In the genomic region with DNA sequence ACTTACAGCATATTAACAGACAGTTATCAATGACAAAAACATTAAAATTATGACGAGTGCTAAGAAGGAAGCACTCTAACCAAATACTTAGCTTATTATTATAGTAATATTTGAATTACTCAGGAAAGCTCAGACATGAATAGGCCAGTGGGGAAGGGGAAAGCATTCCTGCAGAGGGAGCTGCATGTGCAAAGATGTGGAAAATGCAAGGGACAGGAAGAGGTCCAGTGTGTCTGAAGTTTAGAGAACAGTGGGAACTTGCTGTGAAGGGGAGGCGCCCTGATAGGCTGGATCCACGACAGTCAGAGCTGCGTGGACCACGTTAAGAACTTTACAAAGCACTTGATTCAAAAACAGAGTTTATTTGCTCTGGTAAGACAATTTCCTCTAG, we compare ENCODE assay signal across 11 cellular contexts. TPM values are rescaled to one million over a fixed set of nuclear protein-coding genes. Genes with fewer than 3 reads are reported as not detected.
DNase-seq lines count a peak whose midpoint lies in the region; ATAC-seq, FAIRE-seq and TF ChIP-seq lines count a peak whose summit lies in the region.
"Had no signal": no experiment of that assay in that cellular context is flagged by ENCODE, and none has a peak within 500 bp of the region (broad histone marks: within the 10 kb centered on the region; RNA-seq: fewer than 3 reads in every experiment).

No MANE protein-coding gene starts in this region.

- no peaks in the 10 kb centered on the region; a peak in 2 of 5 replicates for H3K27me3 ChIP-seq in HepG2 (ENCODE audit: control insufficient read depth in 1 of 2, insufficient read depth in 2 of 2, low read length in 2 of 2)
- no peaks in the 10 kb centered on the region for H3K27me3 ChIP-seq in right lobe of liver
- peaks cover 22% of the 10 kb centered on the region for H3K27me3 ChIP-seq in iPS-20b (ENCODE audit: insufficient read depth, low read length)

- H3K4me3 ChIP-seq in HepG2 (replicated peaks in 1 of 3; ENCODE audit: insufficient read depth in 1 of 3, low read depth in 2 of 3, low read length in 3 of 3) = peak overlapping the region; percentile 66 to 86 (median 75); a peak in 5 of 6 replicates
- H3K4me3 ChIP-seq in right lobe of liver = no peak overlapping the region
- peak overlapping the region; percentile 88; the same call in 1 of the 2 replicates for H3K4me3 ChIP-seq in iPS-20b (ENCODE audit: low read length)

- peak; percentile 52 for FAIRE-seq in HepG2 (lab: Jason Lieb, UNC)

- CTCF ChIA-PET in HepG2 (lab: Yijun Ruan, JAX; ENCODE audit: low intra/inter-chr PET ratio, low total read pairs) = no interaction called here

- TF ChIP-seq CTCF in HepG2 (CRISPR knock-in tag; IDR thresholded peaks at IDR 0.05) = peak; percentile 68
- peak in 1 of 4 donors; percentile 8 for TF ChIP-seq CTCF in right lobe of liver (IDR thresholded peaks at IDR 0.05)

- no peak for TF ChIP-seq RAD21 in HepG2 (CRISPR knock-in tag; IDR thresholded peaks at IDR 0.05)

- H3K79me2 ChIP-seq in HepG2 (ENCODE audit: insufficient read depth, low read length) = peaks cover 17% of the 10 kb centered on the region

- TF ChIP-seq POLR2A in HepG2 (IDR thresholded peaks at IDR 0.05; ENCODE audit: insufficient read depth in 1 of 2, low read depth in 2 of 2, low read length in 2 of 2) (no peak), right lobe of liver (IDR thresholded peaks at IDR 0.05) (no peak)

- H3K9me3 ChIP-seq in HepG2 (ENCODE audit: low read length) (no peaks in the 10 kb centered on the region), right lobe of liver (no peaks in the 10 kb centered on the region), iPS-20b (ENCODE audit: insufficient read depth, low read depth, low read length) (no peaks in the 10 kb centered on the region)

- H3K27ac ChIP-seq in HepG2 (ENCODE audit: extremely low read length, insufficient read depth, low read length) (peak overlapping the region; percentile 78), right lobe of liver (no peak overlapping the region), iPS-20b (ENCODE audit: low read length) (no peak overlapping the region)

- DNase-seq in HepG2 (ENCODE audit: low spot score) (peak; percentile 44), right lobe of liver (no peak), RPMI7951 (ENCODE audit: low read depth) (peak; percentile 59), cerebellar nuclear complex (lab: John Stamatoyannopoulos, UW) (no peak), glomerular visceral epithelial cell (ENCODE audit: extremely low spot score) (no peak), mesenteric fat pad (ENCODE audit: low spot score) (no peak), left lobe of liver (ENCODE audit: low spot score) (no peak)
- DNase-seq: activated CD4-positive, alpha-beta T cell treated with anti-CD3 and anti-CD28 coated beads, Interleukin-2, amount 50 U/mL, for 4 hours; HFFc6; NCI-H1105 had no signal

- intact Hi-C loops in HepG2 (cut with micrococcal nuclease; ENCODE audit: unreplicated experiment) (loop anchor here (5.0 to 10.0 kb wide), 2 partner anchors 61 to 539 kb away; partner anchors contain the start of genes CCDC191 and QTRT2), right lobe of liver (cut with DNase I) (no loop called here)

- peak overlapping the region; percentile 52 for H2AFZ ChIP-seq in HepG2 (ENCODE audit: low read length)

- H3K4me1 ChIP-seq in HepG2 (ENCODE audit: insufficient read depth, low read length) = peaks cover 28% of the 10 kb centered on the region
- peaks cover 0 to 12% (median 3%) of the 10 kb centered on the region in 4 donors for H3K4me1 ChIP-seq in right lobe of liver
- H3K4me1 ChIP-seq in iPS-20b (ENCODE audit: insufficient read depth, low read length) = peaks cover 7% of the 10 kb centered on the region; the same call in 1 of the 2 replicates

- in situ Hi-C loops in HepG2 (cut with HindIII; ENCODE audit: extremely low pct_ligation_motif_present, low pct_unique_long_range_greater_than_20kb) = no loop called here

- 7% methylated on average over 5 of the region's 5 CpGs for WGBS in HepG2 (ENCODE audit: low lambda C conversion rate)
- WGBS in right lobe of liver (ENCODE audit: insufficient coverage, low coverage, low lambda C conversion rate, missing lambda C conversion rate) = 33% methylated on average over 5 of the region's 5 CpGs

- POLR2A ChIA-PET in HepG2 (lab: Yijun Ruan, JAX) = interaction anchor here (0.7 to 2.3 kb wide), 5 partner anchors 9 to 147 kb away, joined by 3 to 19 read pairs (median 5); no protein-coding TSS in a partner anchor

- no peaks in the 10 kb centered on the region for H4K20me1 ChIP-seq in HepG2 (ENCODE audit: insufficient read depth, low read length)

- H3K9ac ChIP-seq in HepG2 (ENCODE audit: insufficient read depth, low read depth, low read length) (peak overlapping the region; percentile 75), iPS-20b (ENCODE audit: low read depth, low read length) (no peak overlapping the region)

- BruUV-seq in HepG2 (replicated peaks; lab: Mats Ljungman, UMichigan) = no TSS peak

- no peak for TF ChIP-seq EP300 in HepG2 (IDR thresholded peaks at IDR 0.05; ENCODE audit: low read depth in 2 of 2, low read length in 2 of 2)
- TF ChIP-seq EP300 in HepG2 (CRISPR knock-in tag; IDR thresholded peaks at IDR 0.05; ENCODE audit: borderline replicate concordance) = no peak

- peak; percentile 46 for ATAC-seq in HepG2
- no peak for ATAC-seq in right lobe of liver
- ATAC-seq in left lobe of liver = no peak

- H3K36me3 ChIP-seq in HepG2 (replicated peaks in 1 of 2; ENCODE audit: control insufficient read depth in 1 of 2, insufficient read depth in 2 of 2, low read length in 2 of 2) = no peaks in the 10 kb centered on the region
- H3K36me3 ChIP-seq in right lobe of liver = no peaks in the 10 kb centered on the region
- no peaks in the 10 kb centered on the region for H3K36me3 ChIP-seq in iPS-20b (ENCODE audit: insufficient read depth, low read depth, low read length)

- peak overlapping the region; percentile 91 for H3K4me2 ChIP-seq in HepG2 (ENCODE audit: low read depth, low read length)

TF ChIP-seq in HepG2, 621 proteins besides CTCF, POLR2A, EP300 and RAD21 (continues in another document):
- TF ChIP-seq SP4 (CRISPR knock-in tag; IDR thresholded peaks at IDR 0.05) = no peak
- TF ChIP-seq NR2F2 (IDR thresholded peaks at IDR 0.05; ENCODE audit: borderline replicate concordance, low read depth) = no peak

RNA-seq across cellular contexts. Expression of gene SPICE1, which starts 1.2 kb away (rescaled TPM):
- 11.8 and 11.9 TPM in 2 replicates for total RNA-seq in HepG2 (2016; rRNA removed; fragmentation: Illumina TruSeq; extraction: Trizol)
- 21.2 and 21.9 TPM in 2 replicates for total RNA-seq in HepG2 (2016; cell fraction: cytosol; rRNA removed; fragmentation: Illumina TruSeq; extraction: Trizol; ENCODE audit: low read depth)
- 10.0 and 10.2 TPM in 2 replicates for total RNA-seq in HepG2 (2016; cell fraction: insoluble cytoplasmic fraction; rRNA removed; fragmentation: Illumina TruSeq; extraction: Trizol)
- total RNA-seq in HepG2 (2016; cell fraction: membrane; rRNA removed; fragmentation: Illumina TruSeq; extraction: Trizol) = 6.4 and 7.6 TPM in 2 replicates
- 21.7 and 24.8 TPM in 2 replicates for total RNA-seq in HepG2 (2016; cell fraction: nucleus; rRNA removed; fragmentation: Illumina TruSeq; extraction: Trizol)
- 2.4 and 2.8 TPM in 2 replicates for polyA plus RNA-seq in HepG2 (2011; rRNA removed)
- 1.3 TPM in 2 replicates for polyA plus RNA-seq in HepG2 (2011; cell fraction: cytosol; rRNA removed)
- polyA plus RNA-seq in HepG2 (2011; cell fraction: nucleus; rRNA removed) = 6.3 and 6.5 TPM in 2 replicates
- 1.8 and 2.8 TPM in 2 replicates for polyA plus RNA-seq in HepG2 (2012)
- 0.20 and 0.35 TPM in 2 replicates for polyA plus RNA-seq in HepG2 (2016; cell fraction: cytosol; fragmentation: Illumina TruSeq; extraction: Trizol; ENCODE audit: low read depth)
- polyA plus RNA-seq in HepG2 (2016; cell fraction: insoluble cytoplasmic fraction; fragmentation: Illumina TruSeq; extraction: Trizol; ENCODE audit: low read depth) = 5.4 and 7.2 TPM in 2 replicates
- 0.58 and 0.80 TPM in 2 replicates for polyA plus RNA-seq in HepG2 (2016; cell fraction: membrane; fragmentation: Illumina TruSeq; extraction: Trizol; ENCODE audit: low read depth)
- 11.1 and 14.6 TPM in 2 replicates for polyA plus RNA-seq in HepG2 (2016; cell fraction: nucleus; fragmentation: Illumina TruSeq; extraction: Trizol; ENCODE audit: insufficient read depth, low read depth)
- 2.4 and 6.1 TPM in 2 replicates for polyA minus RNA-seq in HepG2 (2011; rRNA and poly(A)+ RNA removed; ENCODE audit: low replicate concordance)
- 3.6 and 4.1 TPM in 2 replicates for polyA minus RNA-seq in HepG2 (2011; cell fraction: cytosol; rRNA and poly(A)+ RNA removed)
- polyA minus RNA-seq in HepG2 (2011; cell fraction: nucleus; rRNA and poly(A)+ RNA removed) = 39.5 and 51.1 TPM in 2 replicates
- 10 to 100 TPM in 2 of 6 experiments, 1 to 10 TPM in 4; 4.6 to 16.0 (median 8.2) TPM for total RNA-seq in right lobe of liver
- total RNA-seq in RPMI7951 (2014; rRNA removed; shearing (Covaris generic)) = 12.8 and 17.7 TPM in 2 replicates
- 9.9 TPM for total RNA-seq in mesenteric fat pad
- 6.0 TPM for total RNA-seq in left lobe of liver

RNA-seq across cellular contexts. Expression of gene SIDT1, which starts 16.2 kb away (rescaled TPM):
- total RNA-seq in HepG2 (2016; rRNA removed; fragmentation: Illumina TruSeq; extraction: Trizol) (0.07 TPM in 1 of 2 replicates, not detected in the other), right lobe of liver (under 1 TPM; 0.25 to 0.53 (median 0.35) TPM), mesenteric fat pad (1.5 TPM), left lobe of liver (0.55 TPM)
- total RNA-seq in HepG2 (2016; cell fraction: cytosol; rRNA removed; fragmentation: Illumina TruSeq; extraction: Trizol; ENCODE audit: low read depth) = not detected in 2 replicates
- total RNA-seq in HepG2 (2016; cell fraction: insoluble cytoplasmic fraction; rRNA removed; fragmentation: Illumina TruSeq; extraction: Trizol) = 0.13 and 0.22 TPM in 2 replicates
- total RNA-seq in HepG2 (2016; cell fraction: membrane; rRNA removed; fragmentation: Illumina TruSeq; extraction: Trizol) = not detected in 2 replicates
- total RNA-seq in HepG2 (2016; cell fraction: nucleus; rRNA removed; fragmentation: Illumina TruSeq; extraction: Trizol) = 0.19 and 0.37 TPM in 2 replicates
- polyA plus RNA-seq in HepG2 (2011; rRNA removed) = 0.07 TPM in 1 of 2 replicates, not detected in the other
- 0.04 and 0.05 TPM in 2 replicates for polyA plus RNA-seq in HepG2 (2011; cell fraction: cytosol; rRNA removed)
- 0.05 and 0.32 TPM in 2 replicates for polyA plus RNA-seq in HepG2 (2011; cell fraction: nucleus; rRNA removed)
- polyA plus RNA-seq in HepG2 (2012) = 0.03 TPM in 1 of 2 replicates, not detected in the other
- not detected in 2 replicates for polyA plus RNA-seq in HepG2 (2016; cell fraction: cytosol; fragmentation: Illumina TruSeq; extraction: Trizol; ENCODE audit: low read depth)
- not detected in 2 replicates for polyA plus RNA-seq in HepG2 (2016; cell fraction: insoluble cytoplasmic fraction; fragmentation: Illumina TruSeq; extraction: Trizol; ENCODE audit: low read depth)
- polyA plus RNA-seq in HepG2 (2016; cell fraction: membrane; fragmentation: Illumina TruSeq; extraction: Trizol; ENCODE audit: low read depth) = not detected in 2 replicates
- polyA plus RNA-seq in HepG2 (2016; cell fraction: nucleus; fragmentation: Illumina TruSeq; extraction: Trizol; ENCODE audit: insufficient read depth, low read depth) = 1.4 TPM in 1 of 2 replicates, not detected in the other
- 1.4 TPM in 1 of 2 replicates, not detected in the other for polyA minus RNA-seq in HepG2 (2011; rRNA and poly(A)+ RNA removed; ENCODE audit: low replicate concordance)
- 0.20 TPM in 1 of 2 replicates, not detected in the other for polyA minus RNA-seq in HepG2 (2011; cell fraction: cytosol; rRNA and poly(A)+ RNA removed)
- polyA minus RNA-seq in HepG2 (2011; cell fraction: nucleus; rRNA and poly(A)+ RNA removed) = not detected in 2 replicates
- under 0.01 TPM in 1 of 2 replicates, not detected in the other for total RNA-seq in RPMI7951 (2014; rRNA removed; shearing (Covaris generic))
- total RNA-seq: HFFc6 had no signal

Comparison
In these comparisons a context has a peak if more than half of its experiments do, and no peak if none do; other contexts are left out.
1. DNase-seq: peak in HepG2 (single experiment) and RPMI7951 (single experiment); none in right lobe of liver (0 of 3), cerebellar nuclear complex (0 of 2), glomerular visceral epithelial cell (single experiment), mesenteric fat pad (single experiment) and left lobe of liver (single experiment).
2. H3K4me3 ChIP-seq: peak in HepG2 (3 of 3) and iPS-20b (single experiment); none in right lobe of liver (0 of 3).